ENCODE assay signal across 8 cellular contexts in genomic region chr6:34223964-34224940, GRCh38. TPM values are rescaled to one million over a fixed set of nuclear protein-coding genes. Genes with fewer than 3 reads are reported as not detected.
DNase-seq lines count a peak whose midpoint lies in the region; ATAC-seq and TF ChIP-seq lines count a peak whose summit lies in the region.

No MANE protein-coding gene starts in this region.

- peak overlapping the region; percentile 58 for H3K27ac ChIP-seq in adipose tissue (ENCODE audit: low read depth, low read length)
- peak overlapping the region; percentile 47 to 95 (median 92) for H3K27ac ChIP-seq in heart left ventricle
- H3K27ac ChIP-seq in upper lobe of left lung = peak overlapping the region; percentile 89 to 97 (median 94)

- no peaks in the 10 kb centered on the region for H3K27me3 ChIP-seq in heart left ventricle
- H3K27me3 ChIP-seq in upper lobe of left lung = no peaks in the 10 kb centered on the region

- H3K36me3 ChIP-seq in heart left ventricle (no peaks in the 10 kb centered on the region), upper lobe of left lung (no peaks in the 10 kb centered on the region)

- 2% methylated on average over 47 to 55 of the region's 55 CpGs for WGBS in adipose tissue, 3 donors
- 3 to 5% (median 3%) methylated on average over 46 to 55 of the region's 55 CpGs for WGBS in heart left ventricle, 4 donors
- 3 to 5% methylated on average over 29 to 30 of the region's 55 CpGs for WGBS in upper lobe of left lung, 2 donors

- intact Hi-C loops in heart left ventricle (cut with DNase I) (no loop called here), posterior cingulate gyrus (cut with DNase I) (no loop called here)

- H3K4me3 ChIP-seq in GM12865 (ENCODE audit: low read depth, low read length) (peak overlapping the region; percentile 66), heart left ventricle (peak overlapping the region; percentile 41 to 90 (median 72)), upper lobe of left lung (peak overlapping the region; percentile 53 to 77 (median 66))

- peak; percentile 97 for DNase-seq in GM12865 (ENCODE audit: low read depth)
- peak; percentile 83 for DNase-seq in NCI-H1105 (lab: John Stamatoyannopoulos, UW)
- peak; percentile 91 for DNase-seq in SW480 (ENCODE audit: low spot score)
- peak; percentile 91 to 95 (median 93) for DNase-seq in heart left ventricle
- peak; percentile 83 to 99 (median 87) for DNase-seq in posterior cingulate gyrus
- DNase-seq in upper lobe of left lung = peak; percentile 96 to 99

- ATAC-seq in HG02642 (IDR thresholded peaks at IDR 0.05; ENCODE audit: poor library complexity, unreplicated experiment) (peak; percentile 91), heart left ventricle (peak; percentile 91 to 99 (median 98)), upper lobe of left lung (ENCODE audit: low FRiP score in 2 of 2) (peak; percentile 95 to 99)

- TF ChIP-seq CTCF in GM12865 (IDR thresholded peaks at IDR 0.05; ENCODE audit: insufficient read depth, low read depth, low read length, missing control alignments) (no peak), heart left ventricle (IDR thresholded peaks at IDR 0.05) (no peak), upper lobe of left lung (IDR thresholded peaks at IDR 0.05) (no peak)

- TF ChIP-seq POLR2A in heart left ventricle (IDR thresholded peaks at IDR 0.05) (peak; percentile 35 to 74), upper lobe of left lung (IDR thresholded peaks at IDR 0.05) (peak in 3 of 4 donors; percentile 39 to 74 (median 65))

- H3K4me1 ChIP-seq in heart left ventricle = peaks cover 0 to 15% (median 10%) of the 10 kb centered on the region in 12 donors
- peaks cover 6 to 12% (median 9%) of the 10 kb centered on the region in 4 donors for H3K4me1 ChIP-seq in upper lobe of left lung

- H3K9me3 ChIP-seq in heart left ventricle (no peaks in the 10 kb centered on the region), upper lobe of left lung (no peaks in the 10 kb centered on the region)

- peak in 2 of 4 donors; percentile 59 to 91 for TF ChIP-seq EP300 in upper lobe of left lung (IDR thresholded peaks at IDR 0.05)

RNA-seq across cellular contexts. Expression of gene HMGA1, which starts 12.4 kb away (rescaled TPM):
- polyA plus RNA-seq in adipose tissue (10 to 100 TPM; 16.4 to 43.8 (median 19.5) TPM), heart left ventricle (10 to 100 TPM; 23.0 to 76.1 TPM)
- total RNA-seq in heart left ventricle (10 to 100 TPM; 36.4 to 71.5 (median 44.8) TPM), upper lobe of left lung (10 to 100 TPM; 19.9 to 91.5 (median 58.9) TPM)

RNA-seq across cellular contexts. Expression of gene SMIM29, which starts 24.6 kb away (rescaled TPM):
- 10 to 100 TPM; 15.6 to 55.2 (median 16.7) TPM for polyA plus RNA-seq in adipose tissue
- 10 to 100 TPM; 18.4 to 37.4 (median 22.6) TPM for total RNA-seq in heart left ventricle
- polyA plus RNA-seq in heart left ventricle = 10 to 100 TPM; 36.5 to 50.4 TPM
- total RNA-seq in upper lobe of left lung = 10 to 100 TPM; 12.6 to 42.2 (median 34.9) TPM

Comparison
In these comparisons a context has a peak if more than half of its experiments do, and no peak if none do; other contexts are left out.
1. Peak in every context shown above with its lines: DNase-seq, ATAC-seq, H3K4me3 ChIP-seq and H3K27ac ChIP-seq.